In the genomic region with DNA sequence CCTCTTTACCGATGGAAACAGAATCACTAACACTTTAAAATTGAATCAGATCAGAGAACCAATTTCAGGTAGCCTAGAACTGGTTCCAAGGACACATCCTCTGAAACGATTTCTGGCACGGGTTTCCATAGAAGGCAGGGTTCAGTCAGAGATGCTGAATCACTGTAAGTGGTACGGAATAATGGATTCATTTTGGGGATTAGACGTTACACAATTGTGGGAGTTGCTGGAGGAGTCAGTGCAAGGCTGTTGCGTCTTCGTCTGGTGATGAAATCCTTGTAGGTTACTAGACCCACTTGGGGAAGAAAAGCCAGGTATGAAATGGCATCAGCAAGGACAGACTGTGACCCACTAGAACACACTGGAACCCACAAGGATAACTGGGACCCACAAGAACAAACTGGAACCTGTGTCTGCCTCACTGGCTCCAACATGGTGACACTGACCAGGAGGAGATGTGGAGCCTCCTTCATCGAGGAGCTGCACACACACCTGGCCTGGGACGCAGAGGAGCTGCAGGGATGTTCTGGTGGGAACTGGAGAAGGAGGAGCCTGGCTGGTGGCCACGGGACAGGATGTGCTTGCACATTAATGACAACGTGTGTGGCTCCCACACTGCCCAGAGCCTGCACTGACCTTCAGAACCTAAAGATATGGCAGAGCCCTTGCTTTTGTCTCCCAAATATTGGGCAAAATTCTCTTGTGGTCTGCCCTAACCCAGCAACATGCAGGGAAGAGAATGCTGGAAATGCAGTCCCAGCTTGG, we compare ENCODE assay signal across 1 cellular context.
A peak's percentile ranks its signal among the peaks of the same experiment; 100 is the strongest.
TF ChIP-seq lines count a peak whose summit lies in the region.

No MANE protein-coding gene starts in this region.

TF ChIP-seq in K562, 482 proteins besides CTCF, POLR2A, EP300 and RAD21 (continued from another document):
- TF ChIP-seq, protein P1, sequence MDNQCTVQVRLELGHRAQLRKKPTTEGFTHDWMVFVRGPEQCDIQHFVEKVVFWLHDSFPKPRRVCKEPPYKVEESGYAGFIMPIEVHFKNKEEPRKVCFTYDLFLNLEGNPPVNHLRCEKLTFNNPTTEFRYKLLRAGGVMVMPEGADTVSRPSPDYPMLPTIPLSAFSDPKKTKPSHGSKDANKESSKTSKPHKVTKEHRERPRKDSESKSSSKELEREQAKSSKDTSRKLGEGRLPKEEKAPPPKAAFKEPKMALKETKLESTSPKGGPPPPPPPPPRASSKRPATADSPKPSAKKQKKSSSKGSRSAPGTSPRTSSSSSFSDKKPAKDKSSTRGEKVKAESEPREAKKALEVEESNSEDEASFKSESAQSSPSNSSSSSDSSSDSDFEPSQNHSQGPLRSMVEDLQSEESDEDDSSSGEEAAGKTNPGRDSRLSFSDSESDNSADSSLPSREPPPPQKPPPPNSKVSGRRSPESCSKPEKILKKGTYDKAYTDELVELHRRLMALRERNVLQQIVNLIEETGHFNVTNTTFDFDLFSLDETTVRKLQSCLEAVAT (IDR thresholded peaks at IDR 0.05): no peak
- TF ChIP-seq DIDO1 (tag; IDR thresholded peaks at IDR 0.05; ENCODE audit: low read depth) (no peak), KLF13 (tag; IDR thresholded peaks at IDR 0.05; ENCODE audit: borderline replicate concordance, low read depth) (no peak), NFE2 (IDR thresholded peaks at IDR 0.05; ENCODE audit: low read depth) (0 out of 2 replicates have a peak, but pooled peaks have one; percentile 11)
TF ChIP-seq in K562: peak in this region for 2.
